ENCODE assay signal across 1 cellular context in the genomic region with DNA sequence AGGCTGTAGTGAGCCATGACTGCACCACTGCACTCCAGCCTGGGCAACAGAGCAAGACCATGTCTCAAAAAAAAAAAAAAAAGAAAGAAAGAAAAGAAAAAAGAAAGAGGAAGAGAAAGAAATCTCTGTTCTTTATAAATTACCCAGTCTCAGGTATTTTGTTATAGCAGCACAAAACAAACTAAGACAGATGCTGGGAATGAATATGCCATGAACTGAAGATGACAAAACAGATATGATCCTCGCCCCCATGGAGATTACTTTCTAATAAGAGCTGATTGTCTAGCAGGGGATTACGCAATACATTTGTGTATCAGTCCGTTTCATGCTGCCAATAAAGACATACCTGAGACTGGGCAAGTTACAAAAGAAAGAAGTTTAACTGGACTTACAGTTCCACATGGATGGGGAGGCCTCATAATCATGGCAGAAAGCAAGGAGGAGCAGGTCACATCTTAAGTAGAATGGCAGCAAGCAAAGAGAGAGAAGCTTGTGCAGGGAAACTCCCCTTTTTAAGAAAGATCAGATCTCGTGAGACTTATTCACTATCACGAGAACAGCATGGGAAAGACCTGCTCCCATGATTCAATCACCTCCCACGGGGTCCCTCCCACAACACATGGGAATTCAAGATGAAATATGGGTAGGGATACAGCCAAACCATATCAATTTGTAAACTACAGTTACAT.
TF ChIP-seq lines count a peak whose summit lies in the region.

No MANE protein-coding gene starts in this region.

TF ChIP-seq in HEK293, 187 proteins besides CTCF, POLR2A, EP300 and RAD21:
- TF ChIP-seq WT1 (tag by site-specific recombination; IDR thresholded peaks at IDR 0.05) (0 out of 2 replicates have a peak, but pooled peaks have one; percentile 27), ZFHX2 (tag by site-specific recombination; conservative IDR thresholded peaks at IDR 0.05) (peak; percentile 34; the same call in 1 of the 2 replicates), EGR2 (tag by site-specific recombination; IDR thresholded peaks at IDR 0.05; ENCODE audit: low read depth) (0 out of 2 replicates have a peak, but pooled peaks have one; percentile 24)
TF ChIP-seq in HEK293: peak in this region for 3; not testable (repeated sequence) for 184.
